ENCODE assay signal across 18 cellular contexts in genomic region chr7:50497968-50498367, GRCh38. TPM values are rescaled to one million over a fixed set of nuclear protein-coding genes. Genes with fewer than 3 reads are reported as not detected.
DNase-seq lines count a peak whose midpoint lies in the region; ATAC-seq lines count a peak whose summit lies in the region.
"Had no signal": no experiment of that assay in that cellular context is flagged by ENCODE, and none has a peak within 500 bp of the region (broad histone marks: within the 10 kb centered on the region; RNA-seq: fewer than 3 reads in every experiment).

No MANE protein-coding gene starts in this region.

- H3K4me3 ChIP-seq in ACC112 (ENCODE audit: low read depth, low read length), result peak overlapping the region; percentile 19; the same call in 1 of the 2 replicates
- H3K4me3 ChIP-seq: Peyer's patch, prostate gland, upper lobe of right lung had no signal

- H3K27me3 ChIP-seq in ACC112 (ENCODE audit: insufficient read depth, low read length), result no peaks in the 10 kb centered on the region
- H3K27me3 ChIP-seq: Peyer's patch, upper lobe of right lung had no signal

- no peak overlapping the region for H2AFZ ChIP-seq in ACC112 (ENCODE audit: low read length, unreplicated experiment)

- no peaks in the 10 kb centered on the region for H3K79me2 ChIP-seq in ACC112 (ENCODE audit: control insufficient read depth, insufficient read depth, low read length, unreplicated experiment)

- DNase-seq in M059J (ENCODE audit: low read depth) (peak; percentile 56), dedifferentiated amniotic fluid mesenchymal stem cell (ENCODE audit: extremely low spot score) (peak; percentile 19), myocyte (ENCODE audit: low read depth) (peak; percentile 41), RPMI8226 (no peak)
- DNase-seq in stimulated activated CD4-positive, alpha-beta T cell treated with anti-CD3 and anti-CD28 coated beads, Interleukin-12 subunit alpha, Interleukin-12 subunit beta, amount 100 ng/mL, for 4 hours, result no peak
- no peak for DNase-seq in activated effector memory CD4-positive, alpha-beta T cell treated with Interleukin-2 at 50 U/mL for 16 hours
- DNase-seq: effector memory CD8-positive, alpha-beta T cell; glutamatergic neuron; Karpas-422; NCI-H1417 treated with DMSO at 0.1 percent for 48 hours; NCI-H2171; NCI-H774; Peyer's patch; stimulated activated naive CD8-positive, alpha-beta T cell treated with anti-CD3 and anti-CD28 coated beads, Interleukin-15, amount 100 ng/mL, for 72 hours; upper lobe of right lung had no signal

- peaks cover 41% of the 10 kb centered on the region for H3K4me1 ChIP-seq in ACC112 (ENCODE audit: control insufficient read depth, insufficient read depth, low read length, unreplicated experiment)
- H3K4me1 ChIP-seq: prostate gland had no signal

- no peaks in the 10 kb centered on the region for H3K36me3 ChIP-seq in ACC112 (ENCODE audit: insufficient read depth, low read length)
- H3K36me3 ChIP-seq: prostate gland, upper lobe of right lung had no signal

- ATAC-seq in GM21528 (IDR thresholded peaks at IDR 0.05; ENCODE audit: low FRiP score, unreplicated experiment), result no peak
- ATAC-seq: effector memory CD8-positive, alpha-beta T cell; stimulated activated naive CD8-positive, alpha-beta T cell treated with anti-CD3 and anti-CD28 coated beads, Interleukin-15, amount 100 ng/mL, for 72 hours; upper lobe of right lung had no signal

- peak overlapping the region; percentile 59; the same call in 1 of the 2 replicates for H3K27ac ChIP-seq in ACC112 (ENCODE audit: low read depth, low read length)
- H3K27ac ChIP-seq: prostate gland, upper lobe of right lung had no signal

RNA-seq across cellular contexts. Expression of gene FIGNL1, which starts 47.8 kb away (rescaled TPM):
- 32.0 and 33.1 TPM in 2 replicates for total RNA-seq in M059J (2014; rRNA removed; shearing (Covaris generic))
- total RNA-seq in myocyte, result 14.7 and 16.5 TPM in 2 replicates
- polyA plus RNA-seq in myocyte (2012), result 3.0 TPM

Comparison
In these comparisons a context has a peak if more than half of its experiments do, and no peak if none do; other contexts are left out.
1. DNase-seq: peak in M059J (single experiment), dedifferentiated amniotic fluid mesenchymal stem cell (single experiment) and myocyte (single experiment); none in stimulated activated CD4-positive, alpha-beta T cell treated with anti-CD3 and anti-CD28 coated beads, Interleukin-12 subunit alpha, Interleukin-12 subunit beta, amount 100 ng/mL, for 4 hours (single experiment), activated effector memory CD4-positive, alpha-beta T cell treated with Interleukin-2 at 50 U/mL for 16 hours (single experiment) and RPMI8226 (single experiment).